In the genomic region with DNA sequence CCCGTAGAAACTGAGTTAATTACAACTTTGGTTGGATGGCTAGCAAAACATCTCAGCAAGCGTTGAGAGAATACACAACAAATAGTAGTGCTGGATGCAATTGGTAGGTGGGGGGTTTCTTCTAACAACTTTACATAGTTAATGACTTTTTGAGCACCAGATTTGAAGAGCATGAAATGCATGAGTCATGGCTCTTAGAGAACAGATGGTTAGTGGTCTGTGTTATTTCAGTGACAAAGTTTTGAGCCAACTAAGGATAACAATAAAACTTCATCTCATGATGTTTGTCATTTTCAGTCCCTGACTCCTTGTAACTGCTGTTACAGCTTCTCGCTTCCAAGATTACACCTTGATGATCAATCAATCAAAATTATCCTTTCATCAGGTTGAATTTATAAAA, we compare ENCODE assay signal across 23 cellular contexts.
DNase-seq lines count a peak whose midpoint lies in the region; ATAC-seq, FAIRE-seq and TF ChIP-seq lines count a peak whose summit lies in the region.
"Had no signal": no experiment of that assay in that cellular context is flagged by ENCODE, and none has a peak within 500 bp of the region (broad histone marks: within the 10 kb centered on the region; RNA-seq: fewer than 3 reads in every experiment).

No MANE protein-coding gene starts in this region.

- no peaks in the 10 kb centered on the region for H3F3A ChIP-seq in GM23248 (ENCODE audit: insufficient read depth)

- no peak overlapping the region for H3K4me2 ChIP-seq in A549
- H3K4me2 ChIP-seq in GM23248 (ENCODE audit: unreplicated experiment): no peak overlapping the region
- H3K4me2 ChIP-seq: BLaER1 treated with 17β-estradiol and CSF1 and Interleukin-3, amounts not matched to agents 10 nM and 100 nM had no signal

- no peaks in the 10 kb centered on the region for H4K20me1 ChIP-seq in GM23248 (ENCODE audit: insufficient read depth)
- H4K20me1 ChIP-seq: BLaER1 treated with 17β-estradiol and CSF1 and Interleukin-3, amounts not matched to agents 10 nM and 100 nM had no signal

- FAIRE-seq in A549 (lab: Jason Lieb, UNC) (no peak), GM12891 (lab: Jason Lieb, UNC) (no peak)
- FAIRE-seq: HTR-8/SVneo had no signal

- CTCF ChIA-PET in A549 (lab: Yijun Ruan, JAX): interaction anchor here (0.6 to 0.9 kb wide), 2 partner anchors 80 to 1984 kb away, joined by 3 read pairs; no protein-coding TSS in a partner anchor

- WGBS in A549 (ENCODE audit: missing lambda C conversion rate): 2% methylated on average over 3 of the region's 3 CpGs
- WGBS in GM23248 (ENCODE audit: low coverage in 1 of 2, low lambda C conversion rate in 2 of 2, missing lambda C conversion rate in 2 of 2), 2 experiments: 4 to 6% methylated on average over 3 of the region's 3 CpGs

- no peak for TF ChIP-seq EP300 in A549 (IDR thresholded peaks at IDR 0.05)

- H3K4me3 ChIP-seq in A549 (no peak overlapping the region), GM23248 (no peak overlapping the region)
- H3K4me3 ChIP-seq: BLaER1 treated with 17β-estradiol and CSF1 and Interleukin-3, amounts not matched to agents 10 nM and 100 nM; MG63 had no signal

- POLR2A ChIA-PET in A549 (lab: Yijun Ruan, JAX): no interaction called here

- ATAC-seq in A549 (no peak), GM21576 (IDR thresholded peaks at IDR 0.05; ENCODE audit: unreplicated experiment) (no peak)
- ATAC-seq: CD8-positive, alpha-beta T cell; PC-3 had no signal

- no peaks in the 10 kb centered on the region for H3K9me2 ChIP-seq in GM23248 (ENCODE audit: insufficient read depth)

- H3K27me3 ChIP-seq in GM23248 (replicated peaks; ENCODE audit: insufficient read depth): no peaks in the 10 kb centered on the region
- H3K27me3 ChIP-seq: BLaER1 treated with 17β-estradiol and CSF1 and Interleukin-3, amounts not matched to agents 10 nM and 100 nM; MG63 had no signal

- TF ChIP-seq POLR2A in A549 (IDR thresholded peaks at IDR 0.05; ENCODE audit: low read length): no peak
- TF ChIP-seq POLR2A in GM12891 (IDR thresholded peaks at IDR 0.05; ENCODE audit: low read depth, low read length): no peak

- H3K9ac ChIP-seq in GM23248: no peak overlapping the region
- H3K9ac ChIP-seq: BLaER1 treated with 17β-estradiol and CSF1 and Interleukin-3, amounts not matched to agents 10 nM and 100 nM had no signal

- TF ChIP-seq CTCF in A549 (IDR thresholded peaks at IDR 0.05): no peak

- H3K36me3 ChIP-seq in GM23248 (ENCODE audit: low read depth): no peaks in the 10 kb centered on the region
- H3K36me3 ChIP-seq: BLaER1 treated with 17β-estradiol and CSF1 and Interleukin-3, amounts not matched to agents 10 nM and 100 nM; MG63 had no signal

- H3K27ac ChIP-seq in A549 (no peak overlapping the region), GM23248 (no peak overlapping the region)
- H3K27ac ChIP-seq: BLaER1 treated with 17β-estradiol and CSF1 and Interleukin-3, amounts not matched to agents 10 nM and 100 nM; HL-60 had no signal

- no peaks in the 10 kb centered on the region for H3K4me1 ChIP-seq in A549
- H3K4me1 ChIP-seq in GM23248 (ENCODE audit: insufficient read depth): no peaks in the 10 kb centered on the region

- DNase-seq in A549 (ENCODE audit: low read depth in 1 of 2, low spot score in 1 of 2): no peak
- peak; percentile 2 for DNase-seq in GM23248
- DNase-seq in NCI-H446 treated with DMSO at 0.1 percent for 48 hours (lab: John Stamatoyannopoulos, UW): peak; percentile 81
- DNase-seq in inferior parietal cortex (ENCODE audit: extremely low spot score): peak; percentile 35
- DNase-seq in GM12891 (ENCODE audit: insufficient read length, low spot score): no peak
- no peak for DNase-seq in NCI-H510A (lab: John Stamatoyannopoulos, UW)
- DNase-seq: Calu3; CD8-positive, alpha-beta T cell; DMS79 treated with DMSO at 0.1 percent for 48 hours; H7; Kasumi-1; MG63; NCI-H1048; NCI-H1436; NCI-H2029 treated with DMSO at 0.1 percent for 48 hours; NCI-H748 treated with DMSO at 0.1 percent for 48 hours; PC-3; RPMI8226; SIG-M5 had no signal

- H3K79me2 ChIP-seq in GM23248 (ENCODE audit: insufficient read depth): no peaks in the 10 kb centered on the region

- H2AFZ ChIP-seq in GM23248: no peak overlapping the region

- no peak for TF ChIP-seq RAD21 in A549 (conservative IDR thresholded peaks at IDR 0.05 in 1 of 2, IDR thresholded peaks at IDR 0.05 in 1 of 2)

- H3K9me3 ChIP-seq in A549 (no peaks in the 10 kb centered on the region), GM23248 (ENCODE audit: low read depth) (no peaks in the 10 kb centered on the region)
- H3K9me3 ChIP-seq: BLaER1 treated with 17β-estradiol and CSF1 and Interleukin-3, amounts not matched to agents 10 nM and 100 nM; MG63 had no signal

- in situ Hi-C loops in GM23248 (cut with MboI): no loop called here

TF ChIP-seq in A549, 52 proteins besides CTCF, POLR2A, EP300 and RAD21:
- no peak for TF ChIP-seq HOXB5 (CRISPR knock-in tag; IDR thresholded peaks at IDR 0.05)
- TF ChIP-seq FOSL2 (IDR thresholded peaks at IDR 0.05): no peak
- peak; percentile 6; the same call in 1 of the 2 replicates for TF ChIP-seq FOSL2 (CRISPR knock-in tag; IDR thresholded peaks at IDR 0.05)

TF ChIP-seq in GM12891, 5 proteins besides CTCF, POLR2A, EP300 and RAD21:
- TF ChIP-seq PAX5 (IDR thresholded peaks at IDR 0.05; ENCODE audit: insufficient read depth, low read length, severe bottlenecking): no peak
- TF ChIP-seq TAF1 (IDR thresholded peaks at IDR 0.05; ENCODE audit: low read depth, low read length): no peak
- TF ChIP-seq POU2F2 (IDR thresholded peaks at IDR 0.05; ENCODE audit: low read depth, low read length): no peak

Comparison
In these comparisons a context has a peak if more than half of its experiments do, and no peak if none do; other contexts are left out.
1. DNase-seq: peak in GM23248 (single experiment), NCI-H446 treated with DMSO at 0.1 percent for 48 hours (single experiment) and inferior parietal cortex (single experiment); none in A549 (0 of 2), GM12891 (single experiment) and NCI-H510A (single experiment).